32 cellular contexts compared by ENCODE assay signal in genomic region chr20:38313676-38314075, GRCh38. TPM values are rescaled to one million over a fixed set of nuclear protein-coding genes. Genes with fewer than 3 reads are reported as not detected.
"Had no signal": no experiment of that assay in that cellular context is flagged by ENCODE, and none has a peak within 500 bp of the region (broad histone marks: within the 10 kb centered on the region; RNA-seq: fewer than 3 reads in every experiment).

No MANE protein-coding gene starts in this region.

- ATAC-seq: activated CD4-positive, CD25-positive, alpha-beta regulatory T cell treated with anti-CD3 and anti-CD28 coated beads, Interleukin-2, amount 50 U/mL, for 24 hours; activated CD8-positive, alpha-beta T cell treated with anti-CD3 and anti-CD28 coated beads for 36 hours; activated T-cell treated with anti-CD3 and anti-CD28 coated beads, Interleukin-2, amount 50 U/mL, for 4 hours; activated T-helper 17 cell treated with anti-CD3 and anti-CD28 coated beads, Interleukin-2, amount 50 U/mL, for 72 hours; effector memory CD8-positive, alpha-beta T cell; foreskin keratinocyte; gastrocnemius medialis; heart left ventricle; T-helper 17 cell had no signal

- H3K4me1 ChIP-seq: esophagus muscularis mucosa, foreskin keratinocyte, gastrocnemius medialis, heart left ventricle had no signal

- H3K4me3 ChIP-seq: esophagus muscularis mucosa, gastrocnemius medialis, heart left ventricle had no signal

- FAIRE-seq: astrocyte had no signal

- H3K36me3 ChIP-seq: brain microvascular endothelial cell, esophagus muscularis mucosa, gastrocnemius medialis, heart left ventricle, WERI-Rb-1 had no signal

- H3K9me3 ChIP-seq: esophagus muscularis mucosa, gastrocnemius medialis had no signal

- H3K27ac ChIP-seq: brain microvascular endothelial cell, esophagus muscularis mucosa, foreskin keratinocyte, gastrocnemius medialis, heart left ventricle, WERI-Rb-1 had no signal

- H3K27me3 ChIP-seq: brain microvascular endothelial cell, gastrocnemius medialis had no signal

- DNase-seq: activated B cell treated with CpG ODN at 0.5 μM for 24 hours; activated CD4-positive, alpha-beta T cell treated with anti-CD3 and anti-CD28 coated beads for 48 hours; activated CD4-positive, alpha-beta T cell treated with anti-CD3 and anti-CD28 coated beads, Interleukin-2, amount 50 U/mL, for 1 hour; activated CD4-positive, alpha-beta T cell treated with anti-CD3 and anti-CD28 coated beads, Interleukin-2, amount 50 U/mL, for 48 hours; activated CD8-positive, alpha-beta memory T cell treated with anti-CD3 and anti-CD28 coated beads for 24 hours; activated CD8-positive, alpha-beta T cell treated with anti-CD3 and anti-CD28 coated beads for 36 hours; activated effector memory CD4-positive, alpha-beta T cell treated with Interleukin-2 at 50 U/mL for 16 hours; activated gamma-delta T cell treated with Interleukin-2 at 50 U/mL for 16 hours; activated naive CD4-positive, alpha-beta T cell treated with anti-CD3 and anti-CD28 coated beads, Interleukin-2, amount 50 U/mL, for 16 hours; activated naive CD4-positive, alpha-beta T cell treated with Interleukin-2 at 50 U/mL for 16 hours; activated T-cell treated with anti-CD3 and anti-CD28 coated beads, Interleukin-2, amount 50 U/mL, for 4 hours; amniotic stem cell; anterior cingulate cortex; brain microvascular endothelial cell; caudate nucleus; cortex of kidney; dermis blood vessel endothelial cell; effector CD4-positive, alpha-beta T cell; effector memory CD8-positive, alpha-beta T cell; erythroblast; foreskin keratinocyte; gastrocnemius medialis; glutamatergic neuron; heart left ventricle; T-helper 17 cell; T1000; WERI-Rb-1 had no signal

RNA-seq across cellular contexts. Expression of gene BPI, which starts 9.7 kb away (rescaled TPM):
- total RNA-seq: activated B cell treated with CpG ODN at 0.5 μM for 24 hours; activated CD8-positive, alpha-beta T cell treated with anti-CD3 and anti-CD28 coated beads for 36 hours; activated T-cell treated with anti-CD3 and anti-CD28 coated beads, Interleukin-2, amount 50 U/mL, for 4 hours; activated T-helper 17 cell treated with anti-CD3 and anti-CD28 coated beads, Interleukin-2, amount 50 U/mL, for 72 hours; astrocyte; dermis blood vessel endothelial cell; foreskin keratinocyte; gastrocnemius medialis; T-helper 17 cell had no signal
- polyA plus RNA-seq: foreskin keratinocyte, heart left ventricle had no signal

RNA-seq across cellular contexts. Expression of gene LBP, which starts 32.6 kb away (rescaled TPM):
- total RNA-seq: activated B cell treated with CpG ODN at 0.5 μM for 24 hours; activated CD8-positive, alpha-beta T cell treated with anti-CD3 and anti-CD28 coated beads for 36 hours; activated T-helper 17 cell treated with anti-CD3 and anti-CD28 coated beads, Interleukin-2, amount 50 U/mL, for 72 hours; astrocyte; chondrocyte; dermis blood vessel endothelial cell; foreskin keratinocyte; T-helper 17 cell had no signal
- polyA plus RNA-seq: foreskin keratinocyte had no signal

RNA-seq across cellular contexts. Expression of gene KIAA1755, which starts 53.1 kb away (rescaled TPM):
- total RNA-seq: activated B cell treated with CpG ODN at 0.5 μM for 24 hours; activated CD8-positive, alpha-beta T cell treated with anti-CD3 and anti-CD28 coated beads for 36 hours; activated T-cell treated with anti-CD3 and anti-CD28 coated beads, Interleukin-2, amount 50 U/mL, for 4 hours; activated T-helper 17 cell treated with anti-CD3 and anti-CD28 coated beads, Interleukin-2, amount 50 U/mL, for 72 hours; T-helper 17 cell had no signal
